Comparison of ENCODE assay signal across 9 cellular contexts in the genomic region with DNA sequence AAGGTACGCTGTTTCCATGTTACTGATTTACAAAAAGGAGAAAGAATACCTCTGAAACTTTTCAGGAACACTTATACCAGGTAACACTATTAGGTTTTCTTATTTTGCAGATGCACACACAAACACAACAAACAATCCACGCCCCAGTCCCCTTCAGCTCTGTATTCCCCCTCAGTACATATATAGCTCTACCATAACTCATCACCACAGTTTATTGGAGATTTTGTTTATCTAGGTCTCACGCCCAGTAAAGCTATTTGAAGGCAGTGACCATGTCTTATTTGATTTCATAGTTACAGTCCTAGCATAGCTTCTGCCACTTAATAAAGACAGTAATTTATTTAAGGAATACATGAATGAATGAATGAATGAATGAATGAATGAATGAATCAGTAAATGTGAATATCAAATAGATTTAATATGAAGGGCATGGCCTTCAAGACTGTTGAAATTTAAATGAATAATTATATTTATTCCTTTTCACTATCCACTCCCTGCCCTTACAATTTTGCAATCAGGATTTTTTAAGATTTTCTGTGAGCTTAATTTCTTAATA.
"Had no signal": no experiment of that assay in that cellular context is flagged by ENCODE, and none has a peak within 500 bp of the region (broad histone marks: within the 10 kb centered on the region; RNA-seq: fewer than 3 reads in every experiment).

No MANE protein-coding gene starts in this region.

- H2AFZ ChIP-seq: GM23338 had no signal

- H3K9me3 Mint-ChIP-seq: GM23338, IgD-negative memory B cell had no signal

- H3K4me3 Mint-ChIP-seq: GM23338, IgD-negative memory B cell had no signal

- ATAC-seq: GM23338, HCT116, HepG2 had no signal

- H3K4me3 ChIP-seq: GM23338, HAP-1 had no signal

- FAIRE-seq: H1, HepG2 had no signal

- H3K4me2 ChIP-seq: GM23338 had no signal

- H3K27ac Mint-ChIP-seq: GM23338, IgD-negative memory B cell had no signal

- H3K4me1 ChIP-seq: HAP-1 had no signal

- H3K27ac ChIP-seq: HL-60 had no signal

- DNase-seq: H7, KG1 had no signal

- H3K9me3 ChIP-seq: HAP-1 had no signal

- H3K27me3 Mint-ChIP-seq: IgD-negative memory B cell had no signal
